ENCODE assay signal across 8 cellular contexts in the genomic region with DNA sequence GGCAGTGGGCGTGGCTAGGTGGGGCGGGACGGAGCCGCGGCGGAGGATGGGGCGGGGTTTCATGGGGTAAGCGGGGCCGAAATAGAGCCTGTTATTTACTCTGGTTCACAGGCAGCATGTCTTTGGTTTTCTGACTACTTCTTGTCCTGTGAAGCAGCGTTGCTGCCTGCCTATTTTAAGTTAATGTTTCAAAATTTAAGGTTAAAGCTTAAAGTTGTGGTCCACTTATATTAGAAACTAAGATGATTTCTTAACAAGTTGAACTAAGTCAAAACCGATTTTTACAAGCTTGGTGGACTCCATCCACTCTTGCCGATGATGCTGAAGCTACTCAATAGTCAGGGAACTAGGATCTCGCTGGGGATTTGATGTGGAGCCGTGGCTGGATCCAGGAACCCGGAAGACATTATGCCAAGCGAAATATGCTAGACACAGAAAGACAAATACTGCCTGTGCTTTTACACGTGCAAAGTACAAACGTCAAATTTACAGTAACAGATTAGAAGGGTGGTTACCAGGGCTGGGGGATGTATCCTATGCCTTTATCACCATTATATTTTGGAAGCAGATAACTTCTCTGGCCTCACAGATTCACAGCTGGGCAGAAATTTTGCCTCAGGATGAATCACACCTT. TPM values are rescaled to one million over a fixed set of nuclear protein-coding genes. Genes with fewer than 3 reads are reported as not detected.
DNase-seq lines count a peak whose midpoint lies in the region; ATAC-seq and TF ChIP-seq lines count a peak whose summit lies in the region.

No MANE protein-coding gene starts in this region.

- H3K4me1 ChIP-seq in right lobe of liver = peaks cover 0 to 10% (median 7%) of the 10 kb centered on the region in 4 donors

- DNase-seq in activated naive CD4-positive, alpha-beta T cell treated with anti-CD3 and anti-CD28 coated beads for 36 hours = no peak
- DNase-seq in activated naive CD4-positive, alpha-beta T cell treated with anti-CD3 and anti-CD28 coated beads, Interleukin-2, amount 50 U/mL, for 72 hours (ENCODE audit: low spot score in 2 of 2) = no peak
- no peak for DNase-seq in activated T-helper 2 cell treated with anti-CD3 and anti-CD28 coated beads, Interferon-gamma antibody, Interleukin-2, Interleukin-4, amounts not matched to agents 10 μg/mL and 5 μg/mL and 100 μg/mL, durations not matched to agents 14 hours and 24 hours and 36 hours (ENCODE audit: low spot score)
- DNase-seq in right lobe of liver = no peak
- no peak for DNase-seq in type B pancreatic cell (ENCODE audit: extremely low spot score, unreplicated experiment)
- no peak for DNase-seq in islet precursor cell
- DNase-seq in NCI-H446 (lab: John Stamatoyannopoulos, UW) = no peak
- no peak for DNase-seq in stimulated activated CD8-positive, alpha-beta memory T cell treated with anti-CD3 and anti-CD28 coated beads, Interleukin-4, amount 100 ng/mL, for 48 hours

- peak overlapping the region; percentile 34 for H3K27ac Mint-ChIP-seq in activated naive CD4-positive, alpha-beta T cell treated with anti-CD3 and anti-CD28 coated beads for 36 hours
- H3K27ac Mint-ChIP-seq in activated naive CD4-positive, alpha-beta T cell treated with anti-CD3 and anti-CD28 coated beads, Interleukin-2, amount 50 U/mL, for 72 hours = peak overlapping the region in 1 of 2 donors; percentile 95
- no peak overlapping the region for H3K27ac Mint-ChIP-seq in activated T-helper 2 cell treated with anti-CD3 and anti-CD28 coated beads, Interferon-gamma antibody, Interleukin-2, Interleukin-4, amounts not matched to agents 10 μg/mL and 5 μg/mL and 100 μg/mL, durations not matched to agents 14 hours and 24 hours and 36 hours
- peak overlapping the region; percentile 98 for H3K27ac Mint-ChIP-seq in type B pancreatic cell

- H3K9me3 Mint-ChIP-seq in activated naive CD4-positive, alpha-beta T cell treated with anti-CD3 and anti-CD28 coated beads for 36 hours = peaks cover 13% of the 10 kb centered on the region
- peaks cover 3 to 33% of the 10 kb centered on the region in 2 donors for H3K9me3 Mint-ChIP-seq in activated naive CD4-positive, alpha-beta T cell treated with anti-CD3 and anti-CD28 coated beads, Interleukin-2, amount 50 U/mL, for 72 hours
- H3K9me3 Mint-ChIP-seq in activated T-helper 2 cell treated with anti-CD3 and anti-CD28 coated beads, Interferon-gamma antibody, Interleukin-2, Interleukin-4, amounts not matched to agents 10 μg/mL and 5 μg/mL and 100 μg/mL, durations not matched to agents 14 hours and 24 hours and 36 hours = peaks cover 60% of the 10 kb centered on the region
- peaks cover 11% of the 10 kb centered on the region for H3K9me3 Mint-ChIP-seq in type B pancreatic cell

- no peak for ATAC-seq in activated naive CD4-positive, alpha-beta T cell treated with anti-CD3 and anti-CD28 coated beads, Interleukin-2, amount 50 U/mL, for 72 hours
- ATAC-seq in right lobe of liver = no peak

- intact Hi-C loops in activated naive CD4-positive, alpha-beta T cell treated with anti-CD3 and anti-CD28 coated beads for 36 hours (cut with micrococcal nuclease) = loop anchor here (1.0 kb wide), 1 partner anchor 49 kb away; no protein-coding TSS in a partner anchor
- intact Hi-C loops in activated T-helper 2 cell treated with anti-CD3 and anti-CD28 coated beads, Interferon-gamma antibody, Interleukin-2, Interleukin-4, amounts not matched to agents 10 μg/mL and 5 μg/mL and 100 μg/mL, durations not matched to agents 14 hours and 24 hours and 36 hours (cut with micrococcal nuclease) = loop anchor here (1.0 kb wide), 1 partner anchor 31 kb away; the partner anchor contains the start of gene ZNF836
- intact Hi-C loops in right lobe of liver (cut with DNase I) = no loop called here

- H3K27me3 ChIP-seq in right lobe of liver = no peaks in the 10 kb centered on the region

- H3K36me3 ChIP-seq in right lobe of liver = peaks cover 0 to under 1% (median 0%) of the 10 kb centered on the region in 4 donors

- no peak overlapping the region for H3K27ac ChIP-seq in right lobe of liver

- TF ChIP-seq CTCF in right lobe of liver (IDR thresholded peaks at IDR 0.05) (no peak), type B pancreatic cell (conservative IDR thresholded peaks at IDR 0.05) (no peak)

- no peak for TF ChIP-seq POLR2A in right lobe of liver (IDR thresholded peaks at IDR 0.05)

- H3K4me3 ChIP-seq in right lobe of liver = peak overlapping the region in 2 of 3 donors; percentile 79 to 96

- H3K4me3 Mint-ChIP-seq in activated naive CD4-positive, alpha-beta T cell treated with anti-CD3 and anti-CD28 coated beads for 36 hours = peak overlapping the region; percentile 96
- peak overlapping the region; percentile 93 for H3K4me3 Mint-ChIP-seq in activated T-helper 2 cell treated with anti-CD3 and anti-CD28 coated beads, Interferon-gamma antibody, Interleukin-2, Interleukin-4, amounts not matched to agents 10 μg/mL and 5 μg/mL and 100 μg/mL, durations not matched to agents 14 hours and 24 hours and 36 hours (ENCODE audit: low read depth)
- peak overlapping the region; percentile 99 for H3K4me3 Mint-ChIP-seq in type B pancreatic cell

- peaks cover 30% of the 10 kb centered on the region for H3K36me3 Mint-ChIP-seq in activated naive CD4-positive, alpha-beta T cell treated with anti-CD3 and anti-CD28 coated beads for 36 hours (ENCODE audit: low read depth)
- peaks cover 35 to 77% of the 10 kb centered on the region in 2 donors for H3K36me3 Mint-ChIP-seq in activated naive CD4-positive, alpha-beta T cell treated with anti-CD3 and anti-CD28 coated beads, Interleukin-2, amount 50 U/mL, for 72 hours
- peaks cover 40% of the 10 kb centered on the region for H3K36me3 Mint-ChIP-seq in activated T-helper 2 cell treated with anti-CD3 and anti-CD28 coated beads, Interferon-gamma antibody, Interleukin-2, Interleukin-4, amounts not matched to agents 10 μg/mL and 5 μg/mL and 100 μg/mL, durations not matched to agents 14 hours and 24 hours and 36 hours (ENCODE audit: low read depth)
- peaks cover 32% of the 10 kb centered on the region for H3K36me3 Mint-ChIP-seq in type B pancreatic cell

- WGBS in right lobe of liver (ENCODE audit: insufficient coverage, low coverage, low lambda C conversion rate, missing lambda C conversion rate) = 24% methylated on average over 18 of the region's 18 CpGs

- H3K9me3 ChIP-seq in right lobe of liver = peaks cover 0 to 13% (median 2%) of the 10 kb centered on the region in 4 donors

- peaks cover 23% of the 10 kb centered on the region for H3K4me1 Mint-ChIP-seq in activated naive CD4-positive, alpha-beta T cell treated with anti-CD3 and anti-CD28 coated beads for 36 hours (ENCODE audit: low read depth)
- H3K4me1 Mint-ChIP-seq in activated T-helper 2 cell treated with anti-CD3 and anti-CD28 coated beads, Interferon-gamma antibody, Interleukin-2, Interleukin-4, amounts not matched to agents 10 μg/mL and 5 μg/mL and 100 μg/mL, durations not matched to agents 14 hours and 24 hours and 36 hours (ENCODE audit: low read depth) = peaks cover 16% of the 10 kb centered on the region
- H3K4me1 Mint-ChIP-seq in type B pancreatic cell (ENCODE audit: unreplicated experiment) = peaks cover 15% of the 10 kb centered on the region

- no peaks in the 10 kb centered on the region for H3K27me3 Mint-ChIP-seq in activated naive CD4-positive, alpha-beta T cell treated with anti-CD3 and anti-CD28 coated beads for 36 hours (ENCODE audit: low read depth)
- H3K27me3 Mint-ChIP-seq in activated T-helper 2 cell treated with anti-CD3 and anti-CD28 coated beads, Interferon-gamma antibody, Interleukin-2, Interleukin-4, amounts not matched to agents 10 μg/mL and 5 μg/mL and 100 μg/mL, durations not matched to agents 14 hours and 24 hours and 36 hours (ENCODE audit: low read depth) = no peaks in the 10 kb centered on the region
- no peaks in the 10 kb centered on the region for H3K27me3 Mint-ChIP-seq in type B pancreatic cell

- CTCF ChIA-PET in activated naive CD4-positive, alpha-beta T cell treated with anti-CD3 and anti-CD28 coated beads for 36 hours (lab: Charles Lee) = interaction anchor here (1.0 kb wide), 1 partner anchor 19 kb away, joined by 3 read pairs; no protein-coding TSS in a partner anchor

RNA-seq across cellular contexts. Expression of gene ZNF616, which starts 0.5 kb away (rescaled TPM):
- total RNA-seq in activated naive CD4-positive, alpha-beta T cell treated with anti-CD3 and anti-CD28 coated beads for 36 hours = 1 to 10 TPM; 7.6 to 8.7 TPM
- 10 to 100 TPM in 1 of 2 donors, 1 to 10 TPM in 1; 9.6 to 10.9 TPM for total RNA-seq in activated naive CD4-positive, alpha-beta T cell treated with anti-CD3 and anti-CD28 coated beads, Interleukin-2, amount 50 U/mL, for 72 hours
- total RNA-seq in activated T-helper 2 cell treated with anti-CD3 and anti-CD28 coated beads, Interferon-gamma antibody, Interleukin-2, Interleukin-4, amounts not matched to agents 10 μg/mL and 5 μg/mL and 100 μg/mL, durations not matched to agents 14 hours and 24 hours and 36 hours = 6.6 and 8.5 TPM in 2 replicates
- total RNA-seq in right lobe of liver (1 to 10 TPM; 1.9 to 6.2 (median 4.2) TPM), type B pancreatic cell (ENCODE audit: low replicate concordance) (18.7 and 26.5 TPM in 2 replicates)

RNA-seq across cellular contexts. Expression of gene ZNF836, which starts 31.2 kb away (rescaled TPM):
- total RNA-seq in activated naive CD4-positive, alpha-beta T cell treated with anti-CD3 and anti-CD28 coated beads for 36 hours = 10 to 100 TPM; 10.7 to 11.1 TPM
- total RNA-seq in activated naive CD4-positive, alpha-beta T cell treated with anti-CD3 and anti-CD28 coated beads, Interleukin-2, amount 50 U/mL, for 72 hours = 10 to 100 TPM; 11.8 to 11.9 TPM
- total RNA-seq in activated T-helper 2 cell treated with anti-CD3 and anti-CD28 coated beads, Interferon-gamma antibody, Interleukin-2, Interleukin-4, amounts not matched to agents 10 μg/mL and 5 μg/mL and 100 μg/mL, durations not matched to agents 14 hours and 24 hours and 36 hours = 7.2 and 8.8 TPM in 2 replicates
- 1 to 10 TPM; 1.5 to 3.7 (median 2.8) TPM for total RNA-seq in right lobe of liver
- total RNA-seq in type B pancreatic cell (ENCODE audit: low replicate concordance) = 21.6 and 21.8 TPM in 2 replicates

RNA-seq across cellular contexts. Expression of gene ZNF841, which starts 44.6 kb away (rescaled TPM):
- 10 to 100 TPM; 13.3 to 15.5 TPM for total RNA-seq in activated naive CD4-positive, alpha-beta T cell treated with anti-CD3 and anti-CD28 coated beads for 36 hours
- 10 to 100 TPM; 23.5 TPM for total RNA-seq in activated naive CD4-positive, alpha-beta T cell treated with anti-CD3 and anti-CD28 coated beads, Interleukin-2, amount 50 U/mL, for 72 hours
- 13.2 and 15.0 TPM in 2 replicates for total RNA-seq in activated T-helper 2 cell treated with anti-CD3 and anti-CD28 coated beads, Interferon-gamma antibody, Interleukin-2, Interleukin-4, amounts not matched to agents 10 μg/mL and 5 μg/mL and 100 μg/mL, durations not matched to agents 14 hours and 24 hours and 36 hours
- total RNA-seq in right lobe of liver (1 to 10 TPM; 2.8 to 8.7 (median 5.8) TPM), type B pancreatic cell (ENCODE audit: low replicate concordance) (27.7 and 35.7 TPM in 2 replicates)

RNA-seq across cellular contexts. Expression of gene PPP2R1A, which starts 49.7 kb away (rescaled TPM):
- total RNA-seq in activated naive CD4-positive, alpha-beta T cell treated with anti-CD3 and anti-CD28 coated beads for 36 hours = 100 to 1,000 TPM; 228 to 232 TPM
- total RNA-seq in activated naive CD4-positive, alpha-beta T cell treated with anti-CD3 and anti-CD28 coated beads, Interleukin-2, amount 50 U/mL, for 72 hours = 100 to 1,000 TPM; 160 to 231 TPM
- total RNA-seq in activated T-helper 2 cell treated with anti-CD3 and anti-CD28 coated beads, Interferon-gamma antibody, Interleukin-2, Interleukin-4, amounts not matched to agents 10 μg/mL and 5 μg/mL and 100 μg/mL, durations not matched to agents 14 hours and 24 hours and 36 hours = 218 and 225 TPM in 2 replicates
- total RNA-seq in right lobe of liver = 10 to 100 TPM; 59.4 to 93.0 (median 82.4) TPM
- 319 and 323 TPM in 2 replicates for total RNA-seq in type B pancreatic cell (ENCODE audit: low replicate concordance)

Comparison
In these comparisons a context has a peak if more than half of its experiments do, and no peak if none do; other contexts are left out.
1. intact Hi-C loops: an anchor here in activated naive CD4-positive, alpha-beta T cell treated with anti-CD3 and anti-CD28 coated beads for 36 hours (1.0 kb wide) and activated T-helper 2 cell treated with anti-CD3 and anti-CD28 coated beads, Interferon-gamma antibody, Interleukin-2, Interleukin-4, amounts not matched to agents 10 μg/mL and 5 μg/mL and 100 μg/mL, durations not matched to agents 14 hours and 24 hours and 36 hours (1.0 kb wide); none called in right lobe of liver.